8 cellular contexts compared by ENCODE assay signal in the genomic region with DNA sequence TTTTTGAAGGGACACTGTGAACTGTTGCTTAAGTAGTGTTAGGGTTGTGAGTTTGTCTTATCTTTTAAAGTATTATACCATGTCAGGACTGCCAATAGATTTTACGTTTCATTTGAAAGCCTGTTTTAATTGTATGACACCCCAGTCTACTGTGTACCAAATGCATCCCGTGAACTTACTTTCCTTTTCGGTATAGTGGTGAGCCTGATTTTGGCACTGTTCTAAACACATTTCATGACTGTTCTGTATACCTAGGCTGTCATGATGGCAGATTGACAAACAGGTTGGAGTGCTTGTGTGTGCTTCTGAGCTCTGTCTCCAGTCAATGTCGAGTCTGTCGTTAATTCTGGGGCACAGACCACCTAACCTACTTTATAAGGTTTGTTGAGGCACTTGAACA. TPM values are rescaled to one million over a fixed set of nuclear protein-coding genes. Genes with fewer than 3 reads are reported as not detected.
A peak's percentile ranks its signal among the peaks of the same experiment; 100 is the strongest.
DNase-seq lines count a peak whose midpoint lies in the region; ATAC-seq, FAIRE-seq and TF ChIP-seq lines count a peak whose summit lies in the region.

No MANE protein-coding gene starts in this region.

- peak overlapping the region; percentile 58 to 91 for H3K9ac ChIP-seq in mucosa of rectum (ENCODE audit: low read depth in 1 of 2, low read length in 2 of 2)

- H3K36me3 ChIP-seq in Caco-2 (ENCODE audit: control insufficient read depth, insufficient read depth, low read length) (no peaks in the 10 kb centered on the region), MG63 (peaks cover 3% of the 10 kb centered on the region), mucosa of rectum (ENCODE audit: control insufficient read depth in 2 of 2, insufficient read depth in 2 of 2, low read length in 2 of 2) (no peaks in the 10 kb centered on the region)

- TF ChIP-seq POLR2A in GM12892 (IDR thresholded peaks at IDR 0.05; ENCODE audit: low read depth, low read length), result no peak

- H3K27ac ChIP-seq in mucosa of rectum (ENCODE audit: low read depth in 2 of 2, low read length in 2 of 2), result peak overlapping the region; percentile 70 to 71

- H3K27me3 ChIP-seq in Caco-2 (replicated peaks; ENCODE audit: control insufficient read depth, insufficient read depth, low read length) (no peaks in the 10 kb centered on the region), MG63 (no peaks in the 10 kb centered on the region), mucosa of rectum (ENCODE audit: control insufficient read depth in 2 of 2, insufficient read depth in 2 of 2, low read length in 2 of 2) (no peaks in the 10 kb centered on the region)

- TF ChIP-seq CTCF in Caco-2 (IDR thresholded peaks at IDR 0.05; ENCODE audit: insufficient read depth in 1 of 2, low read depth in 1 of 2, low read length in 1 of 2, severe bottlenecking in 1 of 2, unreplicated experiment in 1 of 2), result no peak
- TF ChIP-seq CTCF in chondrocyte (IDR thresholded peaks at IDR 0.05), result no peak

- CTCF ChIA-PET in Caco-2 (lab: Charles Lee), result no interaction called here

- peaks cover 13% of the 10 kb centered on the region for H3K4me1 ChIP-seq in Caco-2
- H3K4me1 ChIP-seq in mucosa of rectum (ENCODE audit: control insufficient read depth in 2 of 2, insufficient read depth in 2 of 2, low read length in 2 of 2), result peaks cover 13 to 19% of the 10 kb centered on the region in 2 donors

- H3K4me3 ChIP-seq in Caco-2 (ENCODE audit: low read depth, low read length) (peak overlapping the region; percentile 97), MG63 (peak overlapping the region; percentile 93), mucosa of rectum (ENCODE audit: low read length in 2 of 2) (peak overlapping the region; percentile 88 to 95)

- H3K4me3 Mint-ChIP-seq in Caco-2 (ENCODE audit: unreplicated experiment) (peak overlapping the region; percentile 92), chondrocyte (ENCODE audit: unreplicated experiment) (peak overlapping the region; percentile 87)

- H3K27ac Mint-ChIP-seq in Caco-2 (ENCODE audit: unreplicated experiment) (peak overlapping the region; percentile 89), chondrocyte (ENCODE audit: unreplicated experiment) (peak overlapping the region; percentile 84)

- POLR2A ChIA-PET in Caco-2 (lab: Charles Lee), result interaction anchor here (0.6 to 2.6 kb wide), 2 partner anchors 9 to 107 kb away, joined by 4 to 29 read pairs; no protein-coding TSS in a partner anchor

- H3K9me3 Mint-ChIP-seq in Caco-2 (ENCODE audit: unreplicated experiment) (no peaks in the 10 kb centered on the region), chondrocyte (ENCODE audit: low read depth) (no peaks in the 10 kb centered on the region)

- no peaks in the 10 kb centered on the region for H3K27me3 Mint-ChIP-seq in Caco-2 (ENCODE audit: insufficient read depth, unreplicated experiment)
- no peaks in the 10 kb centered on the region for H3K27me3 Mint-ChIP-seq in chondrocyte (ENCODE audit: low read depth)

- H3K9me3 ChIP-seq in Caco-2 (no peaks in the 10 kb centered on the region), MG63 (no peaks in the 10 kb centered on the region), mucosa of rectum (ENCODE audit: control insufficient read depth in 2 of 2, low read length in 2 of 2) (no peaks in the 10 kb centered on the region)

- peak; percentile 31 for ATAC-seq in GM19455 (IDR thresholded peaks at IDR 0.05; ENCODE audit: unreplicated experiment)

- peaks cover 24% of the 10 kb centered on the region for H3K4me1 Mint-ChIP-seq in Caco-2 (ENCODE audit: low read depth, unreplicated experiment)
- H3K4me1 Mint-ChIP-seq in chondrocyte (ENCODE audit: low read depth), result peaks cover 41% of the 10 kb centered on the region

- FAIRE-seq in GM12892 (lab: Jason Lieb, UNC), result no peak

- H3K36me3 Mint-ChIP-seq in Caco-2 (ENCODE audit: insufficient read depth, unreplicated experiment), result peaks cover 19% of the 10 kb centered on the region
- peaks cover 1% of the 10 kb centered on the region for H3K36me3 Mint-ChIP-seq in chondrocyte (ENCODE audit: low read depth)

- BruUV-seq in Caco-2 (replicated peaks; lab: Mats Ljungman, UMichigan), result TSS peak; percentile 51

- DNase-seq in Caco-2 (peak in 1 of 2 experiments; percentile 15), MG63 (no peak), chondrocyte (ENCODE audit: low spot score) (no peak), NCI-H1048 (lab: John Stamatoyannopoulos, UW) (no peak), GM12892 (ENCODE audit: insufficient read length) (no peak), NCI-H345 (lab: John Stamatoyannopoulos, UW) (no peak)

- intact Hi-C loops in Caco-2 (cut with micrococcal nuclease; ENCODE audit: unreplicated experiment), result loop anchor here (1.0 to 5.0 kb wide), 5 partner anchors 9 to 172 kb away; partner anchors contain the start of gene ZIC2

RNA-seq across cellular contexts. Expression of gene PCCA, which starts 0.7 kb away (rescaled TPM):
- 38.5 and 39.9 TPM in 2 replicates for total RNA-seq in Caco-2 (2022)
- total RNA-seq in MG63 (2014; rRNA removed; shearing (Covaris generic); ENCODE audit: low replicate concordance), result 3.1 and 14.2 TPM in 2 replicates
- total RNA-seq in chondrocyte, result 14.8 to 25.5 TPM (median 15.1 TPM) in 3 replicates
- polyA plus RNA-seq in GM12892 (2012; ENCODE audit: missing spikeins), result 9.2 TPM
